ENCODE assay signal across 18 cellular contexts in the genomic region with DNA sequence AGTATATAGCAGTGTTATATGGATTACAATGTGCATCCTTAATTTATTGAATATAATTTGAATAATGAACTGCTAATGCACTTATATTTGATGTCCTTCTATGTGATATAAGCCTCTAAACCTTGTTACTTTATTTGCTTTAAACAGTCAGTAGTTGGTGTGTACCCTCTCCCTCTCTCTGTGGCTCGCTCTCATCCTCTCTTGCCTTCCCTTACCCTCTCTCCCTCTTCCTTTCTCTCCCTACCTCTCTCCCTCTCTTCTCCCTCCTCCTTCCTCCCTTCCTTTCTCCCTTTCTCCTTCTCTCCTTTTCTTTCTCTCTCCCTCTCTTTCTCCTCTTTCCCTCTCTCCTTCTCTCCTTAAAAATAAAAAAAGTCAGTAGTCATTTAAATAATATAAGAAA. TPM values are rescaled to one million over a fixed set of nuclear protein-coding genes. Genes with fewer than 3 reads are reported as not detected.
DNase-seq lines count a peak whose midpoint lies in the region; ATAC-seq and TF ChIP-seq lines count a peak whose summit lies in the region.
"Had no signal": no experiment of that assay in that cellular context is flagged by ENCODE, and none has a peak within 500 bp of the region (broad histone marks: within the 10 kb centered on the region; RNA-seq: fewer than 3 reads in every experiment).

No MANE protein-coding gene starts in this region.

- H4K5ac ChIP-seq in H9 (ENCODE audit: insufficient read length, low read depth, low read length), result no peak overlapping the region

- no peak overlapping the region for H3K4ac ChIP-seq in H9 (ENCODE audit: low read depth, low read length)

- no peak overlapping the region for H3K23ac ChIP-seq in H9 (ENCODE audit: insufficient read length, low read depth, low read length)

- H3K9me3 Mint-ChIP-seq in activated T-cell treated with anti-CD3 and anti-CD28 coated beads, Interleukin-2, amount 50 U/mL, for 72 hours, result no peaks in the 10 kb centered on the region
- no peaks in the 10 kb centered on the region for H3K9me3 Mint-ChIP-seq in activated T-cell treated with anti-CD3 and anti-CD28 coated beads, Interleukin-2, amount 50 U/mL, for 4 hours
- no peaks in the 10 kb centered on the region for H3K9me3 Mint-ChIP-seq in H9
- H3K9me3 Mint-ChIP-seq in activated T-helper 17 cell treated with anti-CD3 and anti-CD28 coated beads, Interleukin-2, amount 50 U/mL, for 72 hours, result no peaks in the 10 kb centered on the region
- H3K9me3 Mint-ChIP-seq in stimulated activated effector memory CD8-positive, alpha-beta T cell treated with anti-CD3 and anti-CD28 coated beads, Interleukin-12 subunit alpha, Interleukin-12 subunit beta, amount 100 ng/mL, for 72 hours, result no peaks in the 10 kb centered on the region
- H3K9me3 Mint-ChIP-seq: CD8-positive, alpha-beta memory T cell; HFFc6 had no signal

- no peak overlapping the region for H2AFZ ChIP-seq in H9 (ENCODE audit: low read length)

- H3K9me3 ChIP-seq in H9 (ENCODE audit: control insufficient read depth, low read depth, low read length) (no peaks in the 10 kb centered on the region), tibial artery (no peaks in the 10 kb centered on the region)
- H3K9me3 ChIP-seq: SJCRH30 had no signal

- H3K36me3 ChIP-seq in tibial artery, result no peaks in the 10 kb centered on the region
- H3K36me3 ChIP-seq: BE2C had no signal

- H3K79me1 ChIP-seq in H9 (ENCODE audit: insufficient read depth, low read depth, low read length, poor library complexity, severe bottlenecking), result peaks cover 7% of the 10 kb centered on the region

- no peak overlapping the region for H3K14ac ChIP-seq in H9 (ENCODE audit: insufficient read depth, low read length)

- H3T11ph ChIP-seq in H9 (ENCODE audit: low read length), result no peak overlapping the region

- peak overlapping the region; percentile 31 for H3K27ac Mint-ChIP-seq in activated T-cell treated with anti-CD3 and anti-CD28 coated beads, Interleukin-2, amount 50 U/mL, for 72 hours
- peak overlapping the region in 2 of 3 experiments; percentile 6 to 67; a peak in 3 of 7 replicates for H3K27ac Mint-ChIP-seq in H9
- peak overlapping the region; percentile 6 for H3K27ac Mint-ChIP-seq in activated T-helper 17 cell treated with anti-CD3 and anti-CD28 coated beads, Interleukin-2, amount 50 U/mL, for 72 hours
- H3K27ac Mint-ChIP-seq in stimulated activated effector memory CD8-positive, alpha-beta T cell treated with anti-CD3 and anti-CD28 coated beads, Interleukin-12 subunit alpha, Interleukin-12 subunit beta, amount 100 ng/mL, for 72 hours, result peak overlapping the region; percentile 48
- H3K27ac Mint-ChIP-seq: HFFc6 had no signal

- no peak overlapping the region for H4K91ac ChIP-seq in H9 (ENCODE audit: insufficient read length, low read depth, low read length)

- no peak overlapping the region for H2BK120ac ChIP-seq in H9 (ENCODE audit: low read depth, low read length, poor library complexity, severe bottlenecking)

- no peak overlapping the region for H4K8ac ChIP-seq in H9 (replicated peaks; ENCODE audit: insufficient read length, low read depth, low read length)

- H3K4me1 ChIP-seq in H9 (ENCODE audit: insufficient read depth, low read length) (no peaks in the 10 kb centered on the region), tibial artery (peaks cover 0 to 13% (median 4%) of the 10 kb centered on the region in 4 donors)
- H3K4me1 ChIP-seq: BE2C had no signal

- no CpG with 5 or more reads among the region's 1 CpG for WGBS in H9 (ENCODE audit: extremely low coverage, insufficient read length, low lambda C conversion rate)

- DNase-seq in activated T-cell treated with anti-CD3 and anti-CD28 coated beads, Interleukin-2, amount 50 U/mL, for 72 hours, result no peak
- DNase-seq in activated T-cell treated with anti-CD3 and anti-CD28 coated beads, Interleukin-2, amount 50 U/mL, for 4 hours, result no peak
- DNase-seq in H9 (no peak), SW480 (ENCODE audit: low spot score) (no peak), tibial artery (no peak)
- DNase-seq in stimulated activated effector memory CD8-positive, alpha-beta T cell treated with anti-CD3 and anti-CD28 coated beads, Interleukin-12 subunit alpha, Interleukin-12 subunit beta, amount 100 ng/mL, for 72 hours (ENCODE audit: low spot score in 2 of 2), result no peak
- DNase-seq: 8988T; BE2C; CD8-positive, alpha-beta memory T cell; HFFc6; KG1; NCI-H1417; NCI-H187 treated with DMSO at 0.1 percent for 48 hours; NCI-H2227 treated with DMSO at 0.1 percent for 48 hours; NCI-H524 treated with DMSO at 0.1 percent for 48 hours; SJCRH30 had no signal

- no peaks in the 10 kb centered on the region for H4K20me1 ChIP-seq in H9 (ENCODE audit: control insufficient read depth, insufficient read depth, insufficient read length)

- no peak for TF ChIP-seq CTCF in H9 (conservative IDR thresholded peaks at IDR 0.05)
- no peak for TF ChIP-seq CTCF in tibial artery (IDR thresholded peaks at IDR 0.05)

- H3K9ac ChIP-seq in H9 (ENCODE audit: extremely low read depth, insufficient read length, low read length), result no peak overlapping the region

- no peaks in the 10 kb centered on the region for H3K23me2 ChIP-seq in H9 (ENCODE audit: insufficient read length, low read depth, low read length, poor library complexity, severe bottlenecking)

- H2BK20ac ChIP-seq in H9 (ENCODE audit: low read depth, low read length, poor library complexity, severe bottlenecking), result no peak overlapping the region

- no peak overlapping the region for H3K27ac ChIP-seq in H9 (ENCODE audit: insufficient read length, low read depth, low read length)
- no peak overlapping the region for H3K27ac ChIP-seq in tibial artery
- H3K27ac ChIP-seq: SJCRH30 had no signal

- no peak for ATAC-seq in activated T-cell treated with anti-CD3 and anti-CD28 coated beads, Interleukin-2, amount 50 U/mL, for 72 hours (replicated peaks in 1 of 2)
- ATAC-seq in activated T-cell treated with anti-CD3 and anti-CD28 coated beads, Interleukin-2, amount 50 U/mL, for 4 hours, result no peak
- ATAC-seq in activated T-helper 17 cell treated with anti-CD3 and anti-CD28 coated beads, Interleukin-2, amount 50 U/mL, for 72 hours (replicated peaks), result no peak
- ATAC-seq in stimulated activated effector memory CD8-positive, alpha-beta T cell treated with anti-CD3 and anti-CD28 coated beads, Interleukin-12 subunit alpha, Interleukin-12 subunit beta, amount 100 ng/mL, for 72 hours, result no peak
- ATAC-seq in GM21390 (IDR thresholded peaks at IDR 0.05; ENCODE audit: unreplicated experiment), result no peak

- H3K27me3 ChIP-seq in H9 (ENCODE audit: insufficient read depth, low read length) (no peaks in the 10 kb centered on the region), tibial artery (no peaks in the 10 kb centered on the region)
- H3K27me3 ChIP-seq: BE2C, SJCRH30 had no signal

- no peak overlapping the region for H2BK15ac ChIP-seq in H9 (ENCODE audit: low read depth, low read length)

- peaks cover 73% of the 10 kb centered on the region for H3K4me1 Mint-ChIP-seq in activated T-cell treated with anti-CD3 and anti-CD28 coated beads, Interleukin-2, amount 50 U/mL, for 72 hours (ENCODE audit: low read depth)
- H3K4me1 Mint-ChIP-seq in activated T-cell treated with anti-CD3 and anti-CD28 coated beads, Interleukin-2, amount 50 U/mL, for 4 hours (ENCODE audit: low read depth), result peaks cover 73% of the 10 kb centered on the region
- H3K4me1 Mint-ChIP-seq in H9, result peaks cover 8 to 16% of the 10 kb centered on the region in 2 experiments
- H3K4me1 Mint-ChIP-seq in activated T-helper 17 cell treated with anti-CD3 and anti-CD28 coated beads, Interleukin-2, amount 50 U/mL, for 72 hours, result peaks cover 30% of the 10 kb centered on the region
- peaks cover 62% of the 10 kb centered on the region for H3K4me1 Mint-ChIP-seq in stimulated activated effector memory CD8-positive, alpha-beta T cell treated with anti-CD3 and anti-CD28 coated beads, Interleukin-12 subunit alpha, Interleukin-12 subunit beta, amount 100 ng/mL, for 72 hours

- no peak overlapping the region for H3K4me3 ChIP-seq in tibial artery
- H3K4me3 ChIP-seq: SJCRH30 had no signal

- intact Hi-C loops in tibial artery (cut with DNase I; ENCODE audit: low total_unique reads), result no loop called here

- H3K56ac ChIP-seq in H9 (ENCODE audit: insufficient read length, low read depth, low read length), result no peak overlapping the region

- peaks cover 11% of the 10 kb centered on the region; the same call in 1 of the 2 replicates for H3K79me2 ChIP-seq in H9 (ENCODE audit: insufficient read depth, low read length)

- H3K36me3 Mint-ChIP-seq in activated T-cell treated with anti-CD3 and anti-CD28 coated beads, Interleukin-2, amount 50 U/mL, for 72 hours (ENCODE audit: insufficient read depth in 2 of 2), result no peaks in the 10 kb centered on the region
- peaks cover 1% of the 10 kb centered on the region for H3K36me3 Mint-ChIP-seq in activated T-cell treated with anti-CD3 and anti-CD28 coated beads, Interleukin-2, amount 50 U/mL, for 4 hours (ENCODE audit: insufficient read depth)
- peaks cover 0 to 3% (median 2%) of the 10 kb centered on the region in 3 experiments; a peak in 2 of 7 replicates for H3K36me3 Mint-ChIP-seq in H9 (ENCODE audit: insufficient read depth in 1 of 3, low read depth in 3 of 3)
- peaks cover 5% of the 10 kb centered on the region for H3K36me3 Mint-ChIP-seq in activated T-helper 17 cell treated with anti-CD3 and anti-CD28 coated beads, Interleukin-2, amount 50 U/mL, for 72 hours (ENCODE audit: low read depth)
- peaks cover 16% of the 10 kb centered on the region for H3K36me3 Mint-ChIP-seq in stimulated activated effector memory CD8-positive, alpha-beta T cell treated with anti-CD3 and anti-CD28 coated beads, Interleukin-12 subunit alpha, Interleukin-12 subunit beta, amount 100 ng/mL, for 72 hours

- no peak overlapping the region for H2AK5ac ChIP-seq in H9 (ENCODE audit: insufficient read length, low read length)

- no peak overlapping the region for H3K4me3 Mint-ChIP-seq in activated T-cell treated with anti-CD3 and anti-CD28 coated beads, Interleukin-2, amount 50 U/mL, for 72 hours
- H3K4me3 Mint-ChIP-seq in activated T-cell treated with anti-CD3 and anti-CD28 coated beads, Interleukin-2, amount 50 U/mL, for 4 hours, result no peak overlapping the region
- no peak overlapping the region for H3K4me3 Mint-ChIP-seq in H9
- H3K4me3 Mint-ChIP-seq in activated T-helper 17 cell treated with anti-CD3 and anti-CD28 coated beads, Interleukin-2, amount 50 U/mL, for 72 hours, result no peak overlapping the region
- no peak overlapping the region for H3K4me3 Mint-ChIP-seq in stimulated activated effector memory CD8-positive, alpha-beta T cell treated with anti-CD3 and anti-CD28 coated beads, Interleukin-12 subunit alpha, Interleukin-12 subunit beta, amount 100 ng/mL, for 72 hours
- H3K4me3 Mint-ChIP-seq: HFFc6 had no signal

- no peak overlapping the region for H2BK12ac ChIP-seq in H9 (ENCODE audit: insufficient read length, low read depth, low read length)

- H2BK5ac ChIP-seq in H9 (ENCODE audit: insufficient read length, low read length), result no peak overlapping the region

- H3K4me2 ChIP-seq in H9 (ENCODE audit: insufficient read depth, insufficient read length, low read length), result no peak overlapping the region

- H3K27me3 Mint-ChIP-seq in activated T-cell treated with anti-CD3 and anti-CD28 coated beads, Interleukin-2, amount 50 U/mL, for 72 hours (ENCODE audit: low read depth), result no peaks in the 10 kb centered on the region
- no peaks in the 10 kb centered on the region for H3K27me3 Mint-ChIP-seq in activated T-cell treated with anti-CD3 and anti-CD28 coated beads, Interleukin-2, amount 50 U/mL, for 4 hours (ENCODE audit: low read depth)
- H3K27me3 Mint-ChIP-seq in H9 (ENCODE audit: low read depth), result no peaks in the 10 kb centered on the region
- no peaks in the 10 kb centered on the region for H3K27me3 Mint-ChIP-seq in activated T-helper 17 cell treated with anti-CD3 and anti-CD28 coated beads, Interleukin-2, amount 50 U/mL, for 72 hours
- H3K27me3 Mint-ChIP-seq: CD8-positive, alpha-beta memory T cell had no signal

- no peak overlapping the region for H3K18ac ChIP-seq in H9 (ENCODE audit: insufficient read length, low read depth, low read length)

RNA-seq across cellular contexts. Expression of a gene that starts 28.9 kb away (rescaled TPM):
- 10 to 100 TPM; 35.6 to 37.5 TPM for total RNA-seq in activated T-cell treated with anti-CD3 and anti-CD28 coated beads, Interleukin-2, amount 50 U/mL, for 72 hours
- 10 to 100 TPM; 27.9 to 37.3 (median 31.6) TPM for total RNA-seq in activated T-cell treated with anti-CD3 and anti-CD28 coated beads, Interleukin-2, amount 50 U/mL, for 4 hours
- 57.3 and 62.7 TPM in 2 replicates for total RNA-seq in H9 (2021)
- total RNA-seq in activated T-helper 17 cell treated with anti-CD3 and anti-CD28 coated beads, Interleukin-2, amount 50 U/mL, for 72 hours, result 10 to 100 TPM; 36.4 to 36.6 TPM
